ENCODE assay signal across 9 cellular contexts in the genomic region with DNA sequence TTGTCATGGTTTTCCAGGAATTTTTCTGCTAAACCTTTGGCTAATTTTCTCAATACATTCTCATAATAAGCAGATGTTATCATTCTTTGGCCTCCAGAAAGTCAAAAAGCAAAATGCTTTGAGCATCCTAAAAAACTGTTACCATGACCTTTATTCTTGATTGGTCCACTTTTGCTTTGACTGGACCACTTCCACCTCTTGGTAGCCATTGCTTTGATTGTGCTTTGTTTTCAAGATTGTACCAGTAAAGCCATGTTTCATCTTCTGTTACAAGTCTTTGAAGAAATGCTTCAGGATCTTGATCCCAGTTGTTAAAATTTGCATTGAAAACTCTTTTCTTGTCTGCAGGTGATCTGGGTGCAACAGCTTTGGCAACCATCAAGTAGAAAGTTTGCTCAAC.
"Had no signal": no experiment of that assay in that cellular context is flagged by ENCODE, and none has a peak within 500 bp of the region (broad histone marks: within the 10 kb centered on the region; RNA-seq: fewer than 3 reads in every experiment).

No MANE protein-coding gene starts in this region.

- H3K4me2 ChIP-seq: GM23338 had no signal

- H3K4me1 ChIP-seq: HAP-1 had no signal

- ATAC-seq: GM23338, HCT116, K562 had no signal

- DNase-seq: H7, IMR-90, Kasumi-1, KG1 had no signal

- H3K9me3 ChIP-seq: HAP-1 had no signal

- H3K4me3 ChIP-seq: GM23338, HAP-1, K562 had no signal

- H2AFZ ChIP-seq: GM23338 had no signal

- FAIRE-seq: HTR-8/SVneo, K562 had no signal

- H3K36me3 ChIP-seq: HAP-1 had no signal
